1 cellular context compared by ENCODE assay signal in the genomic region with DNA sequence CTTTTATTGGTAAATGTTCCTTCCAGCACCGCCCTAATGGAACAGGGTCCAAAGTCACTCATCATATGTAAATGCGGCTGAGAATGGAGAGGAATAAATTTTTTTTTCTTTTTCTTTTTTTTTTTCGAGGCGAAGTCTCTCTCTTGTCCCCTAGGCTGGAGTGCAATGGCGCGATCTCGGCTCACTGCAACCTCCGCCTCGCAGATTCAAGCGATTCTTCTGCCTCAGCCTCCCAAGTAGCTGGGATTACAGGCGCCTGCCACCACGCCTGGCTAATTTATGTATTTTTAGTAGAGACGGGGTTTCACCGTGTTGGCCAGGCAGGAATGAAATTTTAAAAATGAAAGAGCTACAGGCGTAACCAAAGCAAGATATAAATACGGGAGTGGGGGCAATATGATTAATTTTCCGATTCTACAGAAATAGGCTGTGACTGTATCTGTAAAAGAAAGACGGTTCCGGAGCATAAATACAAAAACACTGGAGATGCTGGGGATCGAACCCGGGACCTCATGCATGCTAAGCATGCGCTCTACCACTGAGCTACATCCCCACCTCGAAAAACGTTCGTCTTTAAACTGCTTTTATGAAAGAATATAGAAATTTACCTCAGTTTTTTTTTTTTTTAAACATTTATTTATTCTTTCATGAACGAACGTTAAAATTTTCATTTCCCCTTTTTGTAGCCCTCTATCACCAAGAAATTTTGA.
TF ChIP-seq lines count a peak whose summit lies in the region.

No MANE protein-coding gene starts in this region.

TF ChIP-seq in HepG2, 621 proteins besides CTCF, POLR2A, EP300 and RAD21 (continued from another document and continues in another):
- TF ChIP-seq CEBPG (CRISPR knock-in tag; IDR thresholded peaks at IDR 0.05) (0 out of 2 replicates have a peak, but pooled peaks have one; percentile 9), ZNF460 (CRISPR knock-in tag; IDR thresholded peaks at IDR 0.05; ENCODE audit: borderline replicate concordance) (peak; percentile 96), NFE2L2 (IDR thresholded peaks at IDR 0.05; ENCODE audit: low read length) (no peak), SRSF4 (IDR thresholded peaks at IDR 0.05; ENCODE audit: low read depth, low read length, poor library complexity, severe bottlenecking) (no peak), KDM5A (IDR thresholded peaks at IDR 0.05; ENCODE audit: borderline replicate concordance, low read length) (no peak; the same call in 1 of the 2 replicates), ARHGAP35 (CRISPR knock-in tag; IDR thresholded peaks at IDR 0.05; ENCODE audit: borderline replicate concordance) (no peak), SMARCC2 (IDR thresholded peaks at IDR 0.05) (no peak), ZNF878 (CRISPR knock-in tag; IDR thresholded peaks at IDR 0.05) (no peak), ERF (CRISPR knock-in tag; IDR thresholded peaks at IDR 0.05) (peak; percentile 47; the same call in 1 of the 2 replicates), ZNF609 (CRISPR knock-in tag; IDR thresholded peaks at IDR 0.05; ENCODE audit: borderline replicate concordance) (no peak), ZNF292 (CRISPR knock-in tag; IDR thresholded peaks at IDR 0.05; ENCODE audit: borderline replicate concordance, low read depth) (no peak), ZGPAT (CRISPR knock-in tag; IDR thresholded peaks at IDR 0.05) (peak; percentile 41; the same call in 1 of the 2 replicates), SOX13 (IDR thresholded peaks at IDR 0.05) (0 out of 2 replicates have a peak, but pooled peaks have one; percentile 15), SOX13 (CRISPR knock-in tag; conservative IDR thresholded peaks at IDR 0.05 in 1 of 2, IDR thresholded peaks at IDR 0.05 in 1 of 2) (0 out of 4 replicates have a peak, but pooled peaks of 1 of the 2 experiments have one; percentile 31), ZNF367 (CRISPR knock-in tag; IDR thresholded peaks at IDR 0.05; ENCODE audit: borderline replicate concordance) (no peak), BATF2 (CRISPR knock-in tag; IDR thresholded peaks at IDR 0.05) (no peak), REPIN1 (CRISPR knock-in tag; IDR thresholded peaks at IDR 0.05; ENCODE audit: borderline replicate concordance, low read depth) (no peak), ZNF782 (CRISPR knock-in tag; IDR thresholded peaks at IDR 0.05; ENCODE audit: borderline replicate concordance) (no peak), ZBTB37 (CRISPR knock-in tag; IDR thresholded peaks at IDR 0.05) (no peak), ZNF644 (CRISPR knock-in tag; IDR thresholded peaks at IDR 0.05; ENCODE audit: low read depth) (no peak), ETV5 (CRISPR knock-in tag; IDR thresholded peaks at IDR 0.05; ENCODE audit: borderline replicate concordance) (no peak; the same call in 1 of the 2 replicates), ZNF790 (CRISPR knock-in tag; IDR thresholded peaks at IDR 0.05; ENCODE audit: borderline replicate concordance) (no peak), ZNF343 (CRISPR knock-in tag; IDR thresholded peaks at IDR 0.05) (no peak), ZBTB46 (CRISPR knock-in tag; IDR thresholded peaks at IDR 0.05; ENCODE audit: borderline replicate concordance) (no peak), ZNF44 (CRISPR knock-in tag; IDR thresholded peaks at IDR 0.05) (no peak), FOXK2 (IDR thresholded peaks at IDR 0.05) (no peak), PRDM10 (CRISPR knock-in tag; IDR thresholded peaks at IDR 0.05; ENCODE audit: low read depth) (no peak), ZBTB33 (CRISPR knock-in tag; IDR thresholded peaks at IDR 0.05) (no peak)
- TF ChIP-seq, protein P1, sequence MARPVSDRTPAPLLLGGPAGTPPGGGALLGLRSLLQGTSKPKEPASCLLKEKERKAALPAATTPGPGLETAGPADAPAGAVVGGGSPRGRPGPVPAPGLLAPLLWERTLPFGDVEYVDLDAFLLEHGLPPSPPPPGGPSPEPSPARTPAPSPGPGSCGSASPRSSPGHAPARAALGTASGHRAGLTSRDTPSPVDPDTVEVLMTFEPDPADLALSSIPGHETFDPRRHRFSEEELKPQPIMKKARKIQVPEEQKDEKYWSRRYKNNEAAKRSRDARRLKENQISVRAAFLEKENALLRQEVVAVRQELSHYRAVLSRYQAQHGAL (CRISPR knock-in tag; IDR thresholded peaks at IDR 0.05; ENCODE audit: not compliant biosample characterization): no peak
- TF ChIP-seq, protein P2, sequence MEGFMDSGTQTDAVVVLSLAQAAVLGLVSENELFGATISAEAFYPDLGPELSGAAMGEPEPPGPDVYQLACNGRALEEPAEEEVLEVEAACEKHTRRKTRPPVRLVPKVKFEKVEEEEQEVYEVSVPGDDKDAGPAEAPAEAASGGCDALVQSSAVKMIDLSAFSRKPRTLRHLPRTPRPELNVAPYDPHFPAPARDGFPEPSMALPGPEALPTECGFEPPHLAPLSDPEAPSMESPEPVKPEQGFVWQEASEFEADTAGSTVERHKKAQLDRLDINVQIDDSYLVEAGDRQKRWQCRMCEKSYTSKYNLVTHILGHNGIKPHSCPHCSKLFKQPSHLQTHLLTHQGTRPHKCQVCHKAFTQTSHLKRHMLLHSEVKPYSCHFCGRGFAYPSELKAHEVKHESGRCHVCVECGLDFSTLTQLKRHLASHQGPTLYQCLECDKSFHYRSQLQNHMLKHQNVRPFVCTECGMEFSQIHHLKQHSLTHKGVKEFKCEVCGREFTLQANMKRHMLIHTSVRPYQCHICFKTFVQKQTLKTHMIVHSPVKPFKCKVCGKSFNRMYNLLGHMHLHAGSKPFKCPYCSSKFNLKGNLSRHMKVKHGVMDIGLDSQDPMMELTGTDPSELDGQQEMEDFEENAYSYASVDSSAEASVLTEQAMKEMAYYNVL (CRISPR knock-in tag; IDR thresholded peaks at IDR 0.05; ENCODE audit: borderline replicate concordance): no peak
- TF ChIP-seq, protein P3, sequence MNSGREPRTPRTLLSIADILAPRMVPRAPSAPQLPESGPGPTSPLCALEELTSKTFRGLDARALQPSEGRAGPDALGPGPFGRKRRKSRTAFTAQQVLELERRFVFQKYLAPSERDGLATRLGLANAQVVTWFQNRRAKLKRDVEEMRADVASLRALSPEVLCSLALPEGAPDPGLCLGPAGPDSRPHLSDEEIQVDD (CRISPR knock-in tag; IDR thresholded peaks at IDR 0.05; ENCODE audit: borderline replicate concordance): no peak
